20 cellular contexts compared by ENCODE assay signal in the genomic region with DNA sequence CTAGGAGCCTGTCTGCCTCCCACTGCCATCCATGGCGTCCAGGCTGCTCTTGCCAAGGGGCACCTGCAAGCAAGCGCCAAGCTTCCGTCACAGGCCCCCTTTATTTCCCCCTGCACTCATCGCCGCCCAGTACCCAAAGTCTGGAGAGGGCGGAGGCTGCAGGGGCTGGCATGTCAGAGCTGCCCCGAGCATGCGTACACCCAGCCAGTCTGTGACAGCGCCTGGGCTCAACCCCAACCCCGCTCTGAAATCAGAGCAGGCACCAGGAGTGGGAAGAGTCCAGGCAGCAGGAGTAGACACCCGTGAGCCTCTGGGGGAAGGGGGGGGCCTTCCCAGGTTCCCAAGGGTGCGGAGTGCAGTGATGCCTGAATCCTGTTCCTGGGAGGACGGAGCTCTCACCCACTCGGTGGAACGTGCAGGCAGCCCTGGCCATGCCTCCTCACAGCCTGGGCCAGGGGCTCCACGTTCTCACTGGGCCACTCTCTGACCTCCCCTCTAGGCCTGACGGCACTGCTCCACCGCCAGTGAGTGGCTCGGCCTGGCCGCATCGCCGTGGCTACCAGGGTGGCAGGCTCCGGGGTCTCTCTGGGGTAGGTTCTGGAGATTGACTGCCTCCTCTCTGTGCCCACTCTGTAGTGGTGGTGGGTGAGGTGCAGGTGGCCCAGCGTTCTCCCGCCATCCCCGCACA.
DNase-seq lines count a peak whose midpoint lies in the region; ATAC-seq, FAIRE-seq and TF ChIP-seq lines count a peak whose summit lies in the region.
"Had no signal": no experiment of that assay in that cellular context is flagged by ENCODE, and none has a peak within 500 bp of the region (broad histone marks: within the 10 kb centered on the region; RNA-seq: fewer than 3 reads in every experiment).

No MANE protein-coding gene starts in this region.

- no peak for TF ChIP-seq POLR2A in spleen (IDR thresholded peaks at IDR 0.05)

- H2BK12ac ChIP-seq in trophoblast cell (ENCODE audit: low read length), result no peak overlapping the region

- H3K27ac ChIP-seq in kidney (ENCODE audit: low read depth in 2 of 2, low read length in 2 of 2), result no peak overlapping the region
- no peak overlapping the region for H3K27ac ChIP-seq in spleen
- H3K27ac ChIP-seq in trophoblast cell (ENCODE audit: low read depth, low read length), result no peak overlapping the region
- H3K27ac ChIP-seq: A549 had no signal

- H3K4me3 Mint-ChIP-seq in stimulated activated naive CD8-positive, alpha-beta T cell treated with anti-CD3 and anti-CD28 coated beads, Interleukin-15, amount 100 ng/mL, for 72 hours, result no peak overlapping the region

- H3K4me2 ChIP-seq in trophoblast cell (ENCODE audit: low read length), result no peak overlapping the region
- H3K4me2 ChIP-seq: A549 had no signal

- no peak overlapping the region for H2AFZ ChIP-seq in trophoblast cell (ENCODE audit: insufficient read depth, low read length, poor library complexity)

- no peak overlapping the region for H3K23ac ChIP-seq in trophoblast cell (ENCODE audit: low read length)

- H2AK5ac ChIP-seq in trophoblast cell (ENCODE audit: low read length), result no peak overlapping the region

- no peak overlapping the region for H4K91ac ChIP-seq in trophoblast cell (ENCODE audit: low read depth, low read length)

- intact Hi-C loops in kidney (cut with DNase I) (no loop called here), spleen (cut with DNase I; ENCODE audit: low total_unique reads) (no loop called here)

- in situ Hi-C loops in ACHN (cut with HindIII; ENCODE audit: low pct_ligation_motif_present, low pct_unique_long_range_greater_than_20kb, low sequenced_read_pairs), result no loop called here

- H3K9me3 Mint-ChIP-seq in stimulated activated naive CD8-positive, alpha-beta T cell treated with anti-CD3 and anti-CD28 coated beads, Interleukin-15, amount 100 ng/mL, for 72 hours, result peaks cover 9 to 13% of the 10 kb centered on the region in 2 donors

- no peak for FAIRE-seq in kidney (lab: Jason Lieb, UNC)
- FAIRE-seq: A549, K562 had no signal

- H3K18ac ChIP-seq in trophoblast cell (ENCODE audit: low read length), result no peak overlapping the region

- no peak overlapping the region for H4K12ac ChIP-seq in trophoblast cell (ENCODE audit: low read depth, low read length)

- no peaks in the 10 kb centered on the region for H3K79me2 ChIP-seq in trophoblast cell (ENCODE audit: control insufficient read depth, insufficient read depth, low read length, poor library complexity)

- H3K9ac ChIP-seq in kidney (ENCODE audit: low read length in 2 of 2), result no peak overlapping the region
- H3K9ac ChIP-seq in trophoblast cell (ENCODE audit: low read length), result no peak overlapping the region

- H3K4ac ChIP-seq in trophoblast cell (ENCODE audit: low read depth, low read length), result no peak overlapping the region

- H3K4me3 ChIP-seq in kidney (ENCODE audit: low read length in 2 of 2) (no peak overlapping the region), spleen (no peak overlapping the region), trophoblast cell (ENCODE audit: low read depth, low read length) (no peak overlapping the region)
- H3K4me3 ChIP-seq: A549, HAP-1, K562, MG63 had no signal

- TF ChIP-seq CTCF in kidney (IDR thresholded peaks at IDR 0.05; ENCODE audit: borderline replicate concordance, extremely low read depth, insufficient read depth) (no peak), spleen (IDR thresholded peaks at IDR 0.05 in 8 of 11, conservative IDR thresholded peaks at IDR 0.05 in 3 of 11) (no peak)

- DNase-seq in stimulated activated naive CD8-positive, alpha-beta T cell treated with anti-CD3 and anti-CD28 coated beads, Interleukin-15, Interleukin-2, amounts not matched to agents 100 U/mL and 50 U/mL, for 24 hours, result no peak
- DNase-seq in stimulated activated naive CD8-positive, alpha-beta T cell treated with anti-CD3 and anti-CD28 coated beads, Interleukin-15, amount 100 ng/mL, for 72 hours, result no peak
- DNase-seq in kidney (peak; percentile 56), spleen (peak; percentile 70), GM03348 (ENCODE audit: low spot score) (no peak), trophoblast cell (no peak), ACHN (no peak)
- DNase-seq: BE2C, MG63, NCI-H1417, NCI-H1694 treated with DMSO at 0.1 percent for 48 hours, NCI-H2081 treated with DMSO at 0.1 percent for 48 hours, NCI-H2171 treated with DMSO at 0.1 percent for 48 hours, NCI-H524 treated with DMSO at 0.1 percent for 48 hours, NCI-H82 had no signal

- no peaks in the 10 kb centered on the region for H3K36me3 ChIP-seq in kidney (ENCODE audit: control insufficient read depth in 1 of 2, insufficient read depth in 2 of 2, low read length in 2 of 2)
- H3K36me3 ChIP-seq in spleen, result no peaks in the 10 kb centered on the region
- H3K36me3 ChIP-seq in trophoblast cell (ENCODE audit: control insufficient read depth in 1 of 2, insufficient read depth in 2 of 2, low read length in 2 of 2), result no peaks in the 10 kb centered on the region
- H3K36me3 ChIP-seq: BE2C, HAP-1, MG63 had no signal

- no peak overlapping the region for H3K14ac ChIP-seq in trophoblast cell (ENCODE audit: low read length)

- H3K27me3 ChIP-seq in spleen (replicated peaks in 1 of 7), result no peaks in the 10 kb centered on the region
- no peaks in the 10 kb centered on the region for H3K27me3 ChIP-seq in trophoblast cell (ENCODE audit: insufficient read depth, low read length)
- H3K27me3 ChIP-seq: BE2C, MG63 had no signal

- H3K27me3 Mint-ChIP-seq in stimulated activated naive CD8-positive, alpha-beta T cell treated with anti-CD3 and anti-CD28 coated beads, Interleukin-15, amount 100 ng/mL, for 72 hours, result no peaks in the 10 kb centered on the region

- H2BK5ac ChIP-seq in trophoblast cell (ENCODE audit: low read depth, low read length, poor library complexity), result no peak overlapping the region

- H3K9me3 ChIP-seq in kidney (ENCODE audit: control insufficient read depth in 1 of 2, low read length in 2 of 2), result no peaks in the 10 kb centered on the region
- H3K9me3 ChIP-seq in spleen, result peaks cover 0 to 54% (median 36%) of the 10 kb centered on the region in 8 donors
- H3K9me3 ChIP-seq in trophoblast cell (ENCODE audit: insufficient read depth, low read depth, low read length), result peaks cover 4% of the 10 kb centered on the region
- H3K9me3 ChIP-seq: BE2C, HAP-1, MG63 had no signal

- no peaks in the 10 kb centered on the region for H3K79me1 ChIP-seq in trophoblast cell (ENCODE audit: low read length)

- H3K27ac Mint-ChIP-seq in stimulated activated naive CD8-positive, alpha-beta T cell treated with anti-CD3 and anti-CD28 coated beads, Interleukin-15, amount 100 ng/mL, for 72 hours, result no peak overlapping the region

- H3K4me1 Mint-ChIP-seq in stimulated activated naive CD8-positive, alpha-beta T cell treated with anti-CD3 and anti-CD28 coated beads, Interleukin-15, amount 100 ng/mL, for 72 hours, result no peaks in the 10 kb centered on the region

- ATAC-seq in stimulated activated naive CD8-positive, alpha-beta T cell treated with anti-CD3 and anti-CD28 coated beads, Interleukin-15, Interleukin-2, amounts not matched to agents 100 U/mL and 50 U/mL, for 24 hours, result peak; percentile 32
- no peak for ATAC-seq in stimulated activated naive CD8-positive, alpha-beta T cell treated with anti-CD3 and anti-CD28 coated beads, Interleukin-15, amount 100 ng/mL, for 72 hours
- no peak for ATAC-seq in esophagus mucosa
- ATAC-seq: A549, K562, Panc1 had no signal

- no peak overlapping the region for H4K8ac ChIP-seq in trophoblast cell (ENCODE audit: low read depth, low read length)

- H2BK120ac ChIP-seq in trophoblast cell (ENCODE audit: insufficient read depth, low read length, poor library complexity), result no peak overlapping the region

- 85 to 92% (median 91%) methylated on average over 12 to 26 of the region's 26 CpGs for WGBS in spleen, 5 donors
- no CpG with 5 or more reads among the region's 26 CpGs for WGBS in trophoblast cell (ENCODE audit: extremely low coverage, insufficient coverage, insufficient read length)

- H3K4me1 ChIP-seq in kidney (ENCODE audit: control insufficient read depth in 1 of 2, insufficient read depth in 1 of 2, low read depth in 1 of 2, low read length in 2 of 2) (no peaks in the 10 kb centered on the region), spleen (no peaks in the 10 kb centered on the region), trophoblast cell (ENCODE audit: control insufficient read depth in 1 of 2, insufficient read depth in 2 of 2, low read length in 2 of 2) (no peaks in the 10 kb centered on the region)
- H3K4me1 ChIP-seq: A549, BE2C, HAP-1 had no signal

Comparison
In these comparisons a context has a peak if more than half of its experiments do, and no peak if none do; other contexts are left out.
1. DNase-seq: peak in kidney (single experiment) and spleen (single experiment); none in stimulated activated naive CD8-positive, alpha-beta T cell treated with anti-CD3 and anti-CD28 coated beads, Interleukin-15, Interleukin-2, amounts not matched to agents 100 U/mL and 50 U/mL, for 24 hours (single experiment), stimulated activated naive CD8-positive, alpha-beta T cell treated with anti-CD3 and anti-CD28 coated beads, Interleukin-15, amount 100 ng/mL, for 72 hours (0 of 2), GM03348 (single experiment), trophoblast cell (0 of 2) and ACHN (single experiment).